In genomic region chr12:54592316-54592715, GRCh38 we compare ENCODE assay signal across 22 cellular contexts. TPM values are rescaled to one million over a fixed set of nuclear protein-coding genes. Genes with fewer than 3 reads are reported as not detected.
A peak's percentile ranks its signal among the peaks of the same experiment; 100 is the strongest.
DNase-seq lines count a peak whose midpoint lies in the region; ATAC-seq and TF ChIP-seq lines count a peak whose summit lies in the region.
"Had no signal": no experiment of that assay in that cellular context is flagged by ENCODE, and none has a peak within 500 bp of the region (broad histone marks: within the 10 kb centered on the region; RNA-seq: fewer than 3 reads in every experiment).

No MANE protein-coding gene starts in this region.

- H2BK15ac ChIP-seq in IMR-90 (ENCODE audit: low read depth, low read length): no peak overlapping the region

- no peak for TF ChIP-seq POLR2A in IMR-90 (IDR thresholded peaks at IDR 0.05; ENCODE audit: low read depth, low read length)

- H3K4me3 ChIP-seq in AG10803 (ENCODE audit: low read length) (no peak overlapping the region), IMR-90 (ENCODE audit: insufficient read depth, low read depth, low read length) (no peak overlapping the region)
- H3K4me3 ChIP-seq: lower lobe of right lung, right atrium auricular region, thoracic aorta had no signal

- POLR2A ChIA-PET in IMR-90 (lab: Charles Lee; ENCODE audit: unreplicated experiment): interaction anchor here (0.6 kb wide), 1 partner anchor 97 kb away, joined by 3 read pairs; no protein-coding TSS in a partner anchor

- H3K56ac ChIP-seq in IMR-90 (ENCODE audit: extremely low read depth, insufficient read depth, low read length): no peak overlapping the region

- no peaks in the 10 kb centered on the region for H3K79me1 ChIP-seq in IMR-90 (ENCODE audit: low read depth in 1 of 2, low read length in 2 of 2)

- no peak overlapping the region for H3K4me2 ChIP-seq in IMR-90 (ENCODE audit: low read depth, low read length)

- no peak overlapping the region for H3K23ac ChIP-seq in IMR-90 (ENCODE audit: low read depth, low read length)

- H2AK5ac ChIP-seq in IMR-90 (ENCODE audit: low read depth, low read length): no peak overlapping the region

- intact Hi-C loops in IMR-90 (cut with micrococcal nuclease): no loop called here

- no peak overlapping the region for H3K18ac ChIP-seq in IMR-90 (ENCODE audit: low read depth, low read length)

- no peaks in the 10 kb centered on the region for H3K9me3 ChIP-seq in IMR-90 (ENCODE audit: control insufficient read depth, insufficient read depth, low read length)
- H3K9me3 ChIP-seq: lower lobe of right lung, right atrium auricular region, thoracic aorta had no signal

- H3K27ac ChIP-seq in IMR-90 (ENCODE audit: insufficient read depth, low read length): no peak overlapping the region
- H3K27ac ChIP-seq: lower lobe of right lung, right atrium auricular region, RWPE1, thoracic aorta had no signal

- no peaks in the 10 kb centered on the region for H3K9me1 ChIP-seq in IMR-90 (ENCODE audit: insufficient read depth, low read length)

- DNase-seq in AG10803 (ENCODE audit: low read depth) (peak; percentile 12), IMR-90 (peak; percentile 1), dedifferentiated amniotic fluid mesenchymal stem cell (ENCODE audit: extremely low spot score) (peak; percentile 71), kidney glomerular epithelial cell (lab: John Stamatoyannopoulos, UW) (peak; percentile 82), pons (ENCODE audit: low spot score) (no peak), dermis blood vessel endothelial cell (no peak), globus pallidus (ENCODE audit: low spot score) (no peak)
- no peak for DNase-seq in activated CD4-positive, alpha-beta T cell treated with anti-CD3 and anti-CD28 coated beads for 4 hours
- DNase-seq: activated CD4-positive, alpha-beta T cell treated with anti-CD3 and anti-CD28 coated beads for 36 hours; activated naive CD8-positive, alpha-beta T cell treated with anti-CD3 and anti-CD28 coated beads for 36 hours; AML-193; cortex of kidney; lower lobe of right lung; NCI-H2029; NCI-H446; T-helper 9 cell had no signal

- 52% methylated on average over 2 of the region's 2 CpGs; no CpG with 5 or more reads in 1 of the 2 experiments for WGBS in IMR-90 (ENCODE audit: extremely low coverage in 2 of 2, insufficient read length in 1 of 2), 2 experiments

- H2AFZ ChIP-seq in IMR-90 (replicated peaks; ENCODE audit: low read length, poor library complexity): no peak overlapping the region

- H3K4ac ChIP-seq in IMR-90 (ENCODE audit: low read depth, low read length): no peak overlapping the region

- no peak overlapping the region for H3K9ac ChIP-seq in IMR-90 (ENCODE audit: low read depth, low read length)

- no peaks in the 10 kb centered on the region for H3K36me3 ChIP-seq in IMR-90 (ENCODE audit: control insufficient read depth, insufficient read depth, low read length)
- H3K36me3 ChIP-seq: lower lobe of right lung, right atrium auricular region, thoracic aorta had no signal

- no peaks in the 10 kb centered on the region for H3K4me1 ChIP-seq in IMR-90 (ENCODE audit: control insufficient read depth, insufficient read depth, low read length)

- H4K20me1 ChIP-seq in IMR-90 (ENCODE audit: insufficient read depth, low read length): no peaks in the 10 kb centered on the region

- no peak overlapping the region for H4K5ac ChIP-seq in IMR-90 (ENCODE audit: low read depth, low read length)

- CTCF ChIA-PET in IMR-90 (lab: Yijun Ruan, JAX): no interaction called here

- no peak overlapping the region for H2BK120ac ChIP-seq in IMR-90 (ENCODE audit: low read depth, low read length)

- H3K27me3 ChIP-seq in IMR-90 (ENCODE audit: control insufficient read depth, insufficient read depth, low read length): peaks cover 52% of the 10 kb centered on the region
- H3K27me3 ChIP-seq: right atrium auricular region had no signal

- no peak overlapping the region for H4K8ac ChIP-seq in IMR-90 (ENCODE audit: low read depth in 2 of 2, low read length in 2 of 2)

- no peak for TF ChIP-seq RAD21 in IMR-90 (IDR thresholded peaks at IDR 0.05; ENCODE audit: low read length)

- dilution Hi-C loops in IMR-90 (cut with HindIII; ENCODE audit: low sequenced_read_pairs, unreplicated experiment): no loop called here

- in situ Hi-C loops in IMR-90 (cut with MboI; ENCODE audit: low sequenced_read_pairs): no loop called here

- H3K14ac ChIP-seq in IMR-90 (replicated peaks; ENCODE audit: low read depth, low read length): no peak overlapping the region

- no peak overlapping the region for H2BK20ac ChIP-seq in IMR-90 (ENCODE audit: low read depth, low read length)

- ATAC-seq in IMR-90 (ENCODE audit: low read depth): no peak
- ATAC-seq: activated CD4-positive, alpha-beta T cell treated with anti-CD3 and anti-CD28 coated beads for 36 hours; HepG2; lower lobe of right lung; SK-N-SH treated with all-trans-retinoic acid at 6 μM for 48 hours had no signal

- H2BK5ac ChIP-seq in IMR-90 (ENCODE audit: low read depth, low read length, poor library complexity, severe bottlenecking): no peak overlapping the region

- H4K91ac ChIP-seq in IMR-90 (ENCODE audit: insufficient read depth, low read depth, low read length): no peak overlapping the region

- no peak overlapping the region for H2AK9ac ChIP-seq in IMR-90 (replicated peaks; ENCODE audit: low read depth, low read length, poor library complexity)

- no peak for TF ChIP-seq CTCF in AG10803 (conservative IDR thresholded peaks at IDR 0.05; ENCODE audit: low read length)
- no peak for TF ChIP-seq CTCF in IMR-90 (conservative IDR thresholded peaks at IDR 0.05; ENCODE audit: low read depth, low read length)

- BruUV-seq in IMR-90 (replicated peaks; lab: Mats Ljungman, UMichigan): no TSS peak

TF ChIP-seq in IMR-90, 13 proteins besides CTCF, POLR2A, EP300 and RAD21:
- TF ChIP-seq BHLHE40 (IDR thresholded peaks at IDR 0.05; ENCODE audit: low read depth, low read length) (no peak), CHD1 (IDR thresholded peaks at IDR 0.05; ENCODE audit: low read depth, low read length) (no peak), MXI1 (IDR thresholded peaks at IDR 0.05; ENCODE audit: borderline replicate concordance, low read depth, low read length) (no peak), CEBPB (IDR thresholded peaks at IDR 0.05; ENCODE audit: low read depth, low read length) (no peak), MAZ (IDR thresholded peaks at IDR 0.05; ENCODE audit: borderline replicate concordance, low read depth, low read length) (no peak), MAFK (IDR thresholded peaks at IDR 0.05; ENCODE audit: low read depth, low read length) (no peak), RCOR1 (IDR thresholded peaks at IDR 0.05; ENCODE audit: insufficient replicate concordance, low read length) (no peak), FOS (IDR thresholded peaks at IDR 0.05; ENCODE audit: low read depth, low read length) (no peak), USF2 (IDR thresholded peaks at IDR 0.05; ENCODE audit: low read depth, low read length) (no peak), RFX5 (IDR thresholded peaks at IDR 0.05; ENCODE audit: low read depth, low read length) (no peak), ELK1 (IDR thresholded peaks at IDR 0.05; ENCODE audit: borderline replicate concordance, low read depth, low read length) (no peak), SMC3 (IDR thresholded peaks at IDR 0.05; ENCODE audit: low read depth, low read length) (no peak), NFE2L2 (IDR thresholded peaks at IDR 0.05; ENCODE audit: low read depth, low read length) (no peak)

RNA-seq across cellular contexts. Expression of gene PPP1R1A, which starts 3.9 kb away (rescaled TPM):
- total RNA-seq in IMR-90 (2012; rRNA removed) (not detected in 2 replicates), dermis blood vessel endothelial cell (0.17 TPM in 1 of 2 replicates, not detected in the other)
- not detected in 2 replicates for polyA plus RNA-seq in IMR-90 (2012; rRNA removed)
- not detected in 2 replicates for polyA plus RNA-seq in IMR-90 (2012; cell fraction: cytosol; rRNA removed)
- polyA plus RNA-seq in IMR-90 (2012; cell fraction: nucleus; rRNA removed; ENCODE audit: low replicate concordance): not detected in 2 replicates
- total RNA-seq: activated CD4-positive, alpha-beta T cell treated with anti-CD3 and anti-CD28 coated beads for 36 hours; activated naive CD8-positive, alpha-beta T cell treated with anti-CD3 and anti-CD28 coated beads for 36 hours; endothelial cell of umbilical vein; lower lobe of right lung had no signal
- polyA plus RNA-seq: endothelial cell of umbilical vein, HepG2 had no signal

RNA-seq across cellular contexts. Expression of gene LACRT, which starts 42.4 kb away (rescaled TPM):
- total RNA-seq in IMR-90 (2012; rRNA removed): not detected in 2 replicates
- polyA plus RNA-seq in IMR-90 (2012; rRNA removed): not detected in 2 replicates
- not detected in 2 replicates for polyA plus RNA-seq in IMR-90 (2012; cell fraction: cytosol; rRNA removed)
- not detected in 2 replicates for polyA plus RNA-seq in IMR-90 (2012; cell fraction: nucleus; rRNA removed; ENCODE audit: low replicate concordance)
- total RNA-seq in dermis blood vessel endothelial cell: not detected in 2 replicates
- total RNA-seq: activated CD4-positive, alpha-beta T cell treated with anti-CD3 and anti-CD28 coated beads for 36 hours; activated naive CD8-positive, alpha-beta T cell treated with anti-CD3 and anti-CD28 coated beads for 36 hours; endothelial cell of umbilical vein; HepG2; lower lobe of right lung; right atrium auricular region; thoracic aorta had no signal
- polyA plus RNA-seq: endothelial cell of umbilical vein, HepG2 had no signal

RNA-seq across cellular contexts. Expression of gene PDE1B, which starts 42.9 kb away (rescaled TPM):
- total RNA-seq in IMR-90 (2012; rRNA removed) (not detected in 2 replicates), dermis blood vessel endothelial cell (not detected in 2 replicates)
- polyA plus RNA-seq in IMR-90 (2012; rRNA removed): not detected in 2 replicates
- polyA plus RNA-seq in IMR-90 (2012; cell fraction: cytosol; rRNA removed): not detected in 2 replicates
- 0.03 TPM in 1 of 2 replicates, not detected in the other for polyA plus RNA-seq in IMR-90 (2012; cell fraction: nucleus; rRNA removed; ENCODE audit: low replicate concordance)
- total RNA-seq: endothelial cell of umbilical vein, HepG2 had no signal
- polyA plus RNA-seq: endothelial cell of umbilical vein, HepG2 had no signal

RNA-seq across cellular contexts. Expression of gene DCD, which starts 55.8 kb away (rescaled TPM):
- total RNA-seq in IMR-90 (2012; rRNA removed): not detected in 2 replicates
- polyA plus RNA-seq in IMR-90 (2012; rRNA removed): not detected in 2 replicates
- polyA plus RNA-seq in IMR-90 (2012; cell fraction: cytosol; rRNA removed): not detected in 2 replicates
- not detected in 2 replicates for polyA plus RNA-seq in IMR-90 (2012; cell fraction: nucleus; rRNA removed; ENCODE audit: low replicate concordance)
- total RNA-seq in dermis blood vessel endothelial cell: not detected in 2 replicates
- total RNA-seq: activated CD4-positive, alpha-beta T cell treated with anti-CD3 and anti-CD28 coated beads for 36 hours; activated naive CD8-positive, alpha-beta T cell treated with anti-CD3 and anti-CD28 coated beads for 36 hours; endothelial cell of umbilical vein; HepG2; lower lobe of right lung; right atrium auricular region had no signal
- polyA plus RNA-seq: endothelial cell of umbilical vein, HepG2 had no signal

Comparison
In these comparisons a context has a peak if more than half of its experiments do, and no peak if none do; other contexts are left out.
1. DNase-seq: peak in AG10803 (single experiment), IMR-90 (single experiment), dedifferentiated amniotic fluid mesenchymal stem cell (single experiment) and kidney glomerular epithelial cell (single experiment); none in pons (single experiment), activated CD4-positive, alpha-beta T cell treated with anti-CD3 and anti-CD28 coated beads for 4 hours (0 of 2), dermis blood vessel endothelial cell (single experiment) and globus pallidus (single experiment).